ENCODE assay signal across 8 cellular contexts in the genomic region with DNA sequence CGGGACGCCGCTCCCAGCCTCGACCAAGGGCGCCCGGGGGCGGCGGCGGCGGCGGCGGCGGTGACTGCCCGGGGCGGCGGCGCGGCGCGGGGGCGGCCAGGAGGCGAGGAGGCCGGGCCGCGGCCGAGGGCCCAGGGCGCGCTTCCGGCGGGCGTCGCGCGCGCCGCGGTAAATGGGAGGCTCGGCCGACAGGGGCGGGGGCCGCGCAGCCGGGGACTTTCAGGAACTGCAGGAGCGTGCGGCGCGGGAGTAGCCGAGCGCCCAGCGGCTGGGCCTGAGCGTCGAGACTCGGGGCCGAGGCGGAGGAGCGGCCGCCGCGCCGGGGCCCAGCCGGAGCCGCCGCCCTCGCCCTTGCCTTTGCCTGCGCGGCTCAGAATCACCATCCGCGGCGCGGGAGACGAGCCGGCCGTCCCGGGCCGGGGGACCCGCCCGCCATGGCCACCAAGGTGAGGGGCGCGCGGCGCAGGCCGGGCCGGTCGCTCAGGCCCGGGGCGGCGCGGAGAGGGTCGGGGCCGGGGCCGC. TPM values are rescaled to one million over a fixed set of nuclear protein-coding genes. Genes with fewer than 3 reads are reported as not detected.
DNase-seq lines count a peak whose midpoint lies in the region; ATAC-seq and FAIRE-seq lines count a peak whose summit lies in the region.

A gene (plus strand): TSS at position 246 of the 522 bp plus-strand sequence. CDS start 189 bp downstream, at position 435.

- H3K4me3 ChIP-seq in neuron (ENCODE audit: low read length), result peak within 1 kb of the TSS; percentile 86
- H3K4me3 ChIP-seq in thymus (ENCODE audit: low read length), result peak within 1 kb of the TSS; percentile 85

- DNase-seq in COR-L47 (lab: John Stamatoyannopoulos, UW) (peak; percentile 2), HK-2 (ENCODE audit: unreplicated experiment) (peak; percentile 74), SHP77 treated with DMSO at 0.1 percent for 48 hours (lab: John Stamatoyannopoulos, UW) (peak; percentile 30), frontal cortex (ENCODE audit: low spot score in 2 of 2) (peak; percentile 74 to 83)
- peak; percentile 74 for DNase-seq in activated naive CD4-positive, alpha-beta T cell treated with Interleukin-2 at 50 U/mL for 16 hours

- H3K36me3 ChIP-seq in neuron (ENCODE audit: insufficient read depth, low read length) (no peaks in the 10 kb centered on the region), thymus (ENCODE audit: control insufficient read depth, insufficient read depth) (no peaks in the 10 kb centered on the region)

- peak within 1 kb of the TSS; percentile 96 for H3K27ac ChIP-seq in thymus (ENCODE audit: low read depth)

- peak; percentile 72 for ATAC-seq in GM19467 (IDR thresholded peaks at IDR 0.05; ENCODE audit: unreplicated experiment)

- no peaks in the 10 kb centered on the region for H3K27me3 ChIP-seq in neuron (ENCODE audit: insufficient read depth, low read length)
- H3K27me3 ChIP-seq in thymus (ENCODE audit: control insufficient read depth, insufficient read depth), result peaks cover 38% of the 10 kb centered on the region

- 1% methylated on average over 91 of the region's 91 CpGs for WGBS in thymus

- H3K9me3 ChIP-seq in neuron (ENCODE audit: low read length) (no peaks in the 10 kb centered on the region), thymus (ENCODE audit: control insufficient read depth) (no peaks in the 10 kb centered on the region)

- no peak for FAIRE-seq in frontal cortex (lab: Jason Lieb, UNC)

- H3K4me1 ChIP-seq in neuron (ENCODE audit: insufficient read depth, low read length) (peaks cover 9% of the 10 kb centered on the region), thymus (ENCODE audit: control insufficient read depth, insufficient read depth, low read length) (no peaks in the 10 kb centered on the region)

- H2AFZ ChIP-seq in neuron (ENCODE audit: low read depth, low read length), result peak within 1 kb of the TSS; percentile 76

RNA-seq across cellular contexts. Expression of the gene that starts here (rescaled TPM):
- total RNA-seq in frontal cortex, result 14.7 TPM
- polyA plus RNA-seq in thymus, result 37.3 TPM

Comparison
In these comparisons a context has a peak if more than half of its experiments do, and no peak if none do; other contexts are left out.
1. Peak in every context shown above with its lines: DNase-seq, ATAC-seq, H3K4me3 ChIP-seq and H3K27ac ChIP-seq.
2. DNase-seq: peak in every context shown above with its lines; median percentile 78 in frontal cortex; 74 in HK-2; 74 in activated naive CD4-positive, alpha-beta T cell treated with Interleukin-2 at 50 U/mL for 16 hours; 30 in SHP77 treated with DMSO at 0.1 percent for 48 hours; 2 in COR-L47.